ENCODE assay signal across 32 cellular contexts in genomic region chr1:189623336-189623735, GRCh38.
"Had no signal": no experiment of that assay in that cellular context is flagged by ENCODE, and none has a peak within 500 bp of the region (broad histone marks: within the 10 kb centered on the region; RNA-seq: fewer than 3 reads in every experiment).

No MANE protein-coding gene starts in this region.

- H3K36me3 ChIP-seq: brain microvascular endothelial cell, cardiac muscle cell, colonic mucosa, esophagus muscularis mucosa, gastroesophageal sphincter, heart right ventricle, WERI-Rb-1 had no signal

- H3K4me3 ChIP-seq: cardiac muscle cell, colonic mucosa, dorsolateral prefrontal cortex, esophagus muscularis mucosa, gastroesophageal sphincter, heart right ventricle, hepatocyte had no signal

- H3K27me3 ChIP-seq: brain microvascular endothelial cell, cardiac muscle cell, colonic mucosa, dorsolateral prefrontal cortex, esophagus muscularis mucosa, gastroesophageal sphincter, heart right ventricle, hepatocyte had no signal

- ATAC-seq: activated CD4-positive, CD25-positive, alpha-beta regulatory T cell treated with anti-CD3 and anti-CD28 coated beads, Interleukin-2, amount 50 U/mL, for 24 hours; activated CD8-positive, alpha-beta T cell treated with anti-CD3 and anti-CD28 coated beads for 36 hours; activated T-cell treated with anti-CD3 and anti-CD28 coated beads, Interleukin-2, amount 50 U/mL, for 4 hours; activated T-helper 17 cell treated with anti-CD3 and anti-CD28 coated beads, Interleukin-2, amount 50 U/mL, for 72 hours; gastroesophageal sphincter; heart right ventricle had no signal

- DNase-seq: activated B cell treated with CpG ODN at 0.5 μM for 24 hours; activated CD4-positive, alpha-beta T cell treated with anti-CD3 and anti-CD28 coated beads for 48 hours; activated CD4-positive, alpha-beta T cell treated with anti-CD3 and anti-CD28 coated beads, Interleukin-2, amount 50 U/mL, for 1 hour; activated CD4-positive, alpha-beta T cell treated with anti-CD3 and anti-CD28 coated beads, Interleukin-2, amount 50 U/mL, for 48 hours; activated CD8-positive, alpha-beta memory T cell treated with anti-CD3 and anti-CD28 coated beads for 24 hours; activated CD8-positive, alpha-beta T cell treated with anti-CD3 and anti-CD28 coated beads for 36 hours; activated effector memory CD4-positive, alpha-beta T cell treated with Interleukin-2 at 50 U/mL for 16 hours; activated gamma-delta T cell treated with Interleukin-2 at 50 U/mL for 16 hours; activated naive CD4-positive, alpha-beta T cell treated with anti-CD3 and anti-CD28 coated beads, Interleukin-2, amount 50 U/mL, for 16 hours; activated naive CD4-positive, alpha-beta T cell treated with Interleukin-2 at 50 U/mL for 16 hours; activated T-cell treated with anti-CD3 and anti-CD28 coated beads, Interleukin-2, amount 50 U/mL, for 4 hours; amniotic stem cell; anterior cingulate cortex; brain microvascular endothelial cell; central memory CD4-positive, alpha-beta T cell; cerebellar nuclear complex; colonic mucosa; dorsolateral prefrontal cortex; effector memory CD4-positive, alpha-beta T cell; endodermal cell; erythroblast; foreskin melanocyte; heart right ventricle; T1000; WERI-Rb-1 had no signal

- FAIRE-seq: astrocyte had no signal
